11 cellular contexts compared by ENCODE assay signal in genomic region chr20:53706008-53706481, GRCh38.
DNase-seq lines count a peak whose midpoint lies in the region; ATAC-seq and TF ChIP-seq lines count a peak whose summit lies in the region.
"Had no signal": no experiment of that assay in that cellular context is flagged by ENCODE, and none has a peak within 500 bp of the region (broad histone marks: within the 10 kb centered on the region; RNA-seq: fewer than 3 reads in every experiment).

No MANE protein-coding gene starts in this region.

- H3K27ac ChIP-seq in SK-N-SH (ENCODE audit: low read depth in 2 of 2, low read length in 1 of 2) (peak overlapping the region in 1 of 2 experiments; percentile 62; a peak in 3 of 4 replicates), SJSA1 (peak overlapping the region; percentile 69), skin epidermis (peak overlapping the region in 12 of 21 experiments; percentile 14 to 78 (median 59))
- H3K27ac ChIP-seq: 22Rv1 had no signal

- H3K36me3 ChIP-seq in SK-N-SH (replicated peaks in 1 of 2; ENCODE audit: control insufficient read depth in 1 of 2, insufficient read depth in 2 of 2, low read length in 1 of 2): no peaks in the 10 kb centered on the region
- H3K36me3 ChIP-seq in SJSA1: no peaks in the 10 kb centered on the region
- H3K36me3 ChIP-seq: upper lobe of left lung had no signal

- H3K9me2 ChIP-seq in SK-N-SH: no peaks in the 10 kb centered on the region

- no peaks in the 10 kb centered on the region for H3K9me3 ChIP-seq in SK-N-SH
- H3K9me3 ChIP-seq in SJSA1 (replicated peaks): no peaks in the 10 kb centered on the region
- H3K9me3 ChIP-seq: upper lobe of left lung had no signal

- H2AFZ ChIP-seq in SK-N-SH (ENCODE audit: low read depth): no peak overlapping the region; the same call in 1 of the 2 replicates

- H3K4me1 ChIP-seq in SK-N-SH (ENCODE audit: control insufficient read depth in 1 of 2, insufficient read depth in 2 of 2, low read depth in 1 of 2, low read length in 1 of 2): peaks cover 0 to 22% of the 10 kb centered on the region in 2 experiments; a peak in 2 of 4 replicates
- H3K4me1 ChIP-seq in SJSA1 (replicated peaks): peaks cover 34% of the 10 kb centered on the region

- TF ChIP-seq CTCF in SK-N-SH (IDR thresholded peaks at IDR 0.05) (no peak), epithelial cell of esophagus (IDR thresholded peaks at IDR 0.05; ENCODE audit: insufficient read depth, low read depth, low read length, missing control alignments) (no peak)

- 90% methylated on average over 2 of the region's 2 CpGs for WGBS in SK-N-SH (ENCODE audit: low lambda C conversion rate)

- H3K79me2 ChIP-seq in SK-N-SH (ENCODE audit: insufficient read depth): no peaks in the 10 kb centered on the region

- H3K27me3 ChIP-seq in SK-N-SH (ENCODE audit: insufficient read depth) (no peaks in the 10 kb centered on the region), SJSA1 (replicated peaks) (no peaks in the 10 kb centered on the region)
- H3K27me3 ChIP-seq: upper lobe of left lung had no signal

- no peak for TF ChIP-seq EP300 in SK-N-SH (IDR thresholded peaks at IDR 0.05; ENCODE audit: borderline replicate concordance in 1 of 2, low read depth in 1 of 2, low read length in 1 of 2)

- H3K4me3 ChIP-seq in SK-N-SH (ENCODE audit: low read depth in 2 of 2, low read length in 1 of 2): no peak overlapping the region
- H3K4me3 ChIP-seq in SJSA1: no peak overlapping the region
- H3K4me3 ChIP-seq in epithelial cell of esophagus (ENCODE audit: low read length): no peak overlapping the region
- no peak overlapping the region for H3K4me3 ChIP-seq in skin epidermis
- H3K4me3 ChIP-seq: lung, upper lobe of left lung had no signal

- no peaks in the 10 kb centered on the region for H4K20me1 ChIP-seq in SK-N-SH (ENCODE audit: insufficient read depth)

- peaks cover 16% of the 10 kb centered on the region for H3F3A ChIP-seq in SK-N-SH (replicated peaks; ENCODE audit: insufficient read depth)

- POLR2A ChIA-PET in SK-N-SH (lab: Yijun Ruan, JAX): interaction anchor here (0.6 kb wide), 1 partner anchor 8 kb away, joined by 3 read pairs; no protein-coding TSS in a partner anchor

- no peak overlapping the region for H3K4me2 ChIP-seq in SK-N-SH

- no peak for DNase-seq in SK-N-SH
- DNase-seq in SJSA1 (ENCODE audit: low read depth in 1 of 2, low spot score in 2 of 2): peak in 1 of 2 experiments; percentile 66
- peak; percentile 29 for DNase-seq in epithelial cell of esophagus (ENCODE audit: low read depth)
- no peak for DNase-seq in germinal center (ENCODE audit: low spot score)
- DNase-seq in DMS 273 (lab: John Stamatoyannopoulos, UW; ENCODE audit: unreplicated experiment): no peak
- DNase-seq: upper lobe of left lung had no signal

- CTCF ChIA-PET in SK-N-SH (lab: Yijun Ruan, JAX): no interaction called here

- H3K9ac ChIP-seq in SK-N-SH: no peak overlapping the region

- ATAC-seq in SK-N-SH treated with all-trans-retinoic acid at 6 μM for 48 hours (peak; percentile 26), HG02623 (IDR thresholded peaks at IDR 0.05; ENCODE audit: unreplicated experiment) (no peak)

- no peak for TF ChIP-seq RAD21 in SK-N-SH (IDR thresholded peaks at IDR 0.05; ENCODE audit: low read length)

TF ChIP-seq in SK-N-SH treated with all-trans-retinoic acid at 6 μM for 48 hours, 23 proteins besides CTCF, POLR2A, EP300 and RAD21 (continues in another document):
- TF ChIP-seq RARB (CRISPR knock-in tag; IDR thresholded peaks at IDR 0.05) (no peak), ZFP30 (CRISPR knock-in tag; IDR thresholded peaks at IDR 0.05) (no peak), SNAI2 (CRISPR knock-in tag; IDR thresholded peaks at IDR 0.05) (no peak), PATZ1 (CRISPR knock-in tag; IDR thresholded peaks at IDR 0.05; ENCODE audit: borderline replicate concordance) (no peak), CSRNP3 (CRISPR knock-in tag; IDR thresholded peaks at IDR 0.05) (no peak), ESRRG (CRISPR knock-in tag; IDR thresholded peaks at IDR 0.05) (no peak)

TF ChIP-seq in SK-N-SH, 30 proteins besides CTCF, POLR2A, EP300 and RAD21:
- TF ChIP-seq FOXM1 (IDR thresholded peaks at IDR 0.05; ENCODE audit: low read depth): no peak
- no peak for TF ChIP-seq POLR2AphosphoS5 (IDR thresholded peaks at IDR 0.05; ENCODE audit: low read depth, low read length)
- TF ChIP-seq TCF12 (IDR thresholded peaks at IDR 0.05): no peak
- no peak for TF ChIP-seq SIN3A (IDR thresholded peaks at IDR 0.05; ENCODE audit: borderline replicate concordance, low read depth, low read length)
- no peak for TF ChIP-seq SMC3 (IDR thresholded peaks at IDR 0.05; ENCODE audit: low read depth, low read length)
- TF ChIP-seq PBX3 (IDR thresholded peaks at IDR 0.05): no peak
- no peak for TF ChIP-seq USF2 (IDR thresholded peaks at IDR 0.05; ENCODE audit: borderline replicate concordance, low read depth, low read length)
- TF ChIP-seq RXRA (IDR thresholded peaks at IDR 0.05; ENCODE audit: borderline replicate concordance, low read depth): no peak
- no peak for TF ChIP-seq MAX (IDR thresholded peaks at IDR 0.05; ENCODE audit: low read depth)
- no peak for TF ChIP-seq TEAD4 (IDR thresholded peaks at IDR 0.05; ENCODE audit: borderline replicate concordance, insufficient read depth)
- TF ChIP-seq GABPA (IDR thresholded peaks at IDR 0.05; ENCODE audit: low read depth): no peak
- no peak for TF ChIP-seq JUND (IDR thresholded peaks at IDR 0.05)
- TF ChIP-seq FOXJ3 (CRISPR knock-in tag; IDR thresholded peaks at IDR 0.05): no peak
- no peak for TF ChIP-seq MXI1 (IDR thresholded peaks at IDR 0.05; ENCODE audit: low read depth, low read length)
- TF ChIP-seq CHD2 (IDR thresholded peaks at IDR 0.05; ENCODE audit: low read length, partially characterized antibody): no peak
- TF ChIP-seq RCOR1 (IDR thresholded peaks at IDR 0.05; ENCODE audit: low read length): no peak
- no peak for TF ChIP-seq IRF3 (IDR thresholded peaks at IDR 0.05; ENCODE audit: low read depth, low read length)
